In the genomic region with DNA sequence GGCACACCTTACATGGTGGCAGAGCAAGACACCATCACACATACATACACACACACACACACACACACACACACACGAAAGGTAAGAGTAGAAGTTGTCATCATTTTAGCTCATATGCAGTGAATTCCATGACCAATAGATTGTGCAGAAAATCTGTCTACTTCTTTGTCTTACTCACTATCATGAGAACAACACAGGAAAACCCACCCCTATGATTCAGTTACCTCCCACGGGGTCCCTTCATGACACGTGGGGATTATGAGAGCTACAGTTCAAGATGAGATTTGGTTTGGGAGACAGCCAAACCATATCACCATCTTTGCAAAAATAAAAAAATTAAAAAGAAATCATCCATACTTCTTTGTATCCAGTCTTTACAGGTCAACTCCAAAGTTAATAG, we compare ENCODE assay signal across 21 cellular contexts.
A peak's percentile ranks its signal among the peaks of the same experiment; 100 is the strongest.
DNase-seq lines count a peak whose midpoint lies in the region; TF ChIP-seq lines count a peak whose summit lies in the region.
"Had no signal": no experiment of that assay in that cellular context is flagged by ENCODE, and none has a peak within 500 bp of the region (broad histone marks: within the 10 kb centered on the region; RNA-seq: fewer than 3 reads in every experiment).

No MANE protein-coding gene starts in this region.

- H3K4me1 Mint-ChIP-seq in MCF 10A (ENCODE audit: insufficient read depth, unreplicated experiment) = peaks cover 35% of the 10 kb centered on the region

- H3K9me3 Mint-ChIP-seq in MCF 10A (ENCODE audit: unreplicated experiment) = no peaks in the 10 kb centered on the region
- H3K9me3 Mint-ChIP-seq: WTC11 had no signal

- no peak overlapping the region for H3K9ac ChIP-seq in skeletal muscle satellite cell (ENCODE audit: low read depth, low read length)

- TF ChIP-seq CTCF in MCF 10A (IDR thresholded peaks at IDR 0.05; ENCODE audit: unreplicated experiment) = no peak
- no peak for TF ChIP-seq CTCF in breast epithelium (IDR thresholded peaks at IDR 0.05)
- TF ChIP-seq CTCF in fibroblast of mammary gland (conservative IDR thresholded peaks at IDR 0.05; ENCODE audit: control insufficient read depth, insufficient read depth, low read depth, low read length) = no peak

- intact Hi-C loops in MCF 10A (cut with micrococcal nuclease) = no loop called here
- intact Hi-C loops in breast epithelium (cut with DNase I; ENCODE audit: low total_unique reads) = no loop called here

- H3K4me2 ChIP-seq in skeletal muscle satellite cell (ENCODE audit: low read length) = peak overlapping the region; percentile 30

- H3K27ac ChIP-seq in breast epithelium = no peak overlapping the region
- H3K27ac ChIP-seq: C4-2B, left lung, SK-N-MC, thoracic aorta had no signal

- H3K36me3 Mint-ChIP-seq in MCF 10A (ENCODE audit: insufficient read depth, unreplicated experiment) = no peaks in the 10 kb centered on the region
- H3K36me3 Mint-ChIP-seq: WTC11 had no signal

- DNase-seq in MCF 10A (ENCODE audit: unreplicated experiment) (peak; percentile 24), breast epithelium (ENCODE audit: low spot score in 2 of 2) (no peak), amniotic epithelial cell (ENCODE audit: low read depth) (peak; percentile 31), fibroblast of mammary gland (ENCODE audit: low read depth) (peak; percentile 90), NCI-H69 (lab: John Stamatoyannopoulos, UW) (no peak), hepatic stellate cell (ENCODE audit: low spot score) (no peak)
- no peak for DNase-seq in activated CD8-positive, alpha-beta memory T cell treated with anti-CD3 and anti-CD28 coated beads, Interleukin-2, amount 50 U/mL, for 48 hours
- DNase-seq: activated CD8-positive, alpha-beta memory T cell treated with anti-CD3 and anti-CD28 coated beads for 24 hours; activated effector memory CD4-positive, alpha-beta T cell treated with anti-CD3 and anti-CD28 coated beads, Interleukin-2, amount 50 U/mL, for 16 hours; central memory CD4-positive, alpha-beta T cell; erythroblast; Kasumi-1; left lung; NCI-H1105; NCI-H2029 treated with DMSO at 0.1 percent for 48 hours; NCI-H446 treated with DMSO at 0.1 percent for 48 hours had no signal

- H3K27ac Mint-ChIP-seq in MCF 10A (ENCODE audit: low read depth, unreplicated experiment) = no peak overlapping the region
- H3K27ac Mint-ChIP-seq: WTC11 had no signal

- no TSS peak for BruUV-seq in MCF 10A (replicated peaks; lab: Mats Ljungman, UMichigan)

- no peaks in the 10 kb centered on the region for H3K27me3 ChIP-seq in breast epithelium
- H3K27me3 ChIP-seq in skeletal muscle satellite cell (ENCODE audit: control insufficient read depth, insufficient read depth, low read length) = no peaks in the 10 kb centered on the region
- H3K27me3 ChIP-seq: left lung had no signal

- H3K27me3 Mint-ChIP-seq in MCF 10A (ENCODE audit: insufficient read depth, unreplicated experiment) = no peaks in the 10 kb centered on the region

- no peaks in the 10 kb centered on the region for H3K36me3 ChIP-seq in breast epithelium
- no peaks in the 10 kb centered on the region for H3K36me3 ChIP-seq in skeletal muscle satellite cell (ENCODE audit: insufficient read depth, low read length)
- H3K36me3 ChIP-seq: left lung, thoracic aorta had no signal

- no peak for TF ChIP-seq POLR2A in breast epithelium (IDR thresholded peaks at IDR 0.05)

- POLR2A ChIA-PET in MCF 10A (lab: Yijun Ruan, JAX) = no interaction called here

- H3K4me1 ChIP-seq in breast epithelium = no peaks in the 10 kb centered on the region
- peaks cover 53% of the 10 kb centered on the region for H3K4me1 ChIP-seq in skeletal muscle satellite cell (ENCODE audit: control insufficient read depth, insufficient read depth, low read length)
- H3K4me1 ChIP-seq: left lung had no signal

- H3K4me3 ChIP-seq in breast epithelium (no peak overlapping the region), fibroblast of mammary gland (ENCODE audit: control insufficient read depth, low read depth, low read length) (no peak overlapping the region), skeletal muscle satellite cell (ENCODE audit: low read length) (no peak overlapping the region)
- H3K4me3 ChIP-seq: left lung, SK-N-MC, thoracic aorta had no signal

- no peaks in the 10 kb centered on the region for H3K9me3 ChIP-seq in breast epithelium
- H3K9me3 ChIP-seq in skeletal muscle satellite cell (replicated peaks; ENCODE audit: low read length) = no peaks in the 10 kb centered on the region
- H3K9me3 ChIP-seq: left lung, thoracic aorta had no signal

- no peak overlapping the region for H3K4me3 Mint-ChIP-seq in MCF 10A (ENCODE audit: unreplicated experiment)
- H3K4me3 Mint-ChIP-seq: WTC11 had no signal

- CTCF ChIA-PET in MCF 10A (lab: Yijun Ruan, JAX) = interaction anchor here (0.7 to 1.5 kb wide), 3 partner anchors 31 to 358 kb away, joined by 3 to 5 read pairs (median 4); no protein-coding TSS in a partner anchor

Comparison
In these comparisons a context has a peak if more than half of its experiments do, and no peak if none do; other contexts are left out.
1. DNase-seq: peak in MCF 10A (single experiment), amniotic epithelial cell (single experiment) and fibroblast of mammary gland (single experiment); none in breast epithelium (0 of 2), activated CD8-positive, alpha-beta memory T cell treated with anti-CD3 and anti-CD28 coated beads, Interleukin-2, amount 50 U/mL, for 48 hours (single experiment), NCI-H69 (single experiment) and hepatic stellate cell (single experiment).